In the genomic region with DNA sequence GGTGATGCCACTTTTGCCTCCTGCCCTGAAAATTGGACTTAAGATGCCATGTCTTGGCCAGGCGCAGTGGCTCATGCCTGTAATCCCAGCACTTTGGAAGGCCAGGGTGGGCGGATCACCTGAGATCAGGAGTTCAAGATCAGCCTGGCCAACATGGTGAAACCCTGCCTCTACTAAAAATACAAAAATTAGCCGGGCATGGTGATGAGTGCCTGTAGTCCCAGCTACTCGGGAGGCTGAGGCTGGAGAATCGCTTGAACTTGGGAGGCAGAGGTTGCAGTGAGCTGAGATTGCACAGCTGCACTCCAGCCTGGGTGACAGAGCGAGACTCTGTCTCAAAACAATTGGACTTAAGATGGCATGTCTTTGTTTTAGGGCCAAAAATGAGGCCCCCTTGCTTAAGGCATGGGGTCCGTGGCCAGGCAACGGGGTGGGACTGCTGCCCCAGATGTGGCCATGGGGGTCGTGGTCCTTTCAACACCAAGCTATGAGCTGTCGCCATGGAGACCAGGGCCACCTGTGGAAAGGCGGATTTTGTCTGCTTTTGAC, we compare ENCODE assay signal across 1 cellular context.
TF ChIP-seq lines count a peak whose summit lies in the region.
"Not testable (repeated sequence)": the region's sequence is repeated elsewhere in the genome, so short reads cannot be mapped to it uniquely, and the experiment has no call there.

No MANE protein-coding gene starts in this region.

TF ChIP-seq in K562, 482 proteins besides CTCF, POLR2A, EP300 and RAD21 (continues in another document):
- TF ChIP-seq, protein P1, sequence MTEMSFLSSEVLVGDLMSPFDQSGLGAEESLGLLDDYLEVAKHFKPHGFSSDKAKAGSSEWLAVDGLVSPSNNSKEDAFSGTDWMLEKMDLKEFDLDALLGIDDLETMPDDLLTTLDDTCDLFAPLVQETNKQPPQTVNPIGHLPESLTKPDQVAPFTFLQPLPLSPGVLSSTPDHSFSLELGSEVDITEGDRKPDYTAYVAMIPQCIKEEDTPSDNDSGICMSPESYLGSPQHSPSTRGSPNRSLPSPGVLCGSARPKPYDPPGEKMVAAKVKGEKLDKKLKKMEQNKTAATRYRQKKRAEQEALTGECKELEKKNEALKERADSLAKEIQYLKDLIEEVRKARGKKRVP (CRISPR knock-in tag; IDR thresholded peaks at IDR 0.05): 0 out of 2 replicates have a peak, but pooled peaks have one; percentile 30
- TF ChIP-seq RBFOX2 (IDR thresholded peaks at IDR 0.05; ENCODE audit: low read depth, low read length) (peak; percentile 83), PTRF (tag; IDR thresholded peaks at IDR 0.05) (peak; percentile 72; the same call in 1 of the 2 replicates), ZNF133 (CRISPR knock-in tag; IDR thresholded peaks at IDR 0.05) (0 out of 2 replicates have a peak, but pooled peaks have one; percentile 34), MAZ (CRISPR knock-in tag; conservative IDR thresholded peaks at IDR 0.05 in 1 of 2, IDR thresholded peaks at IDR 0.05 in 1 of 2) (peak in 1 of 2 experiments; percentile 41; a peak in 1 of 4 replicates), HIVEP1 (CRISPR knock-in tag; IDR thresholded peaks at IDR 0.05) (0 out of 2 replicates have a peak, but pooled peaks have one; percentile 13), ZBTB17 (CRISPR knock-in tag; IDR thresholded peaks at IDR 0.05) (peak; percentile 71; the same call in 1 of the 2 replicates), KLF6 (CRISPR knock-in tag; IDR thresholded peaks at IDR 0.05; ENCODE audit: borderline replicate concordance) (peak; percentile 10; the same call in 1 of the 2 replicates), ZNF140 (CRISPR knock-in tag; IDR thresholded peaks at IDR 0.05) (peak; percentile 28; the same call in 1 of the 2 replicates), SUPT5H (IDR thresholded peaks at IDR 0.05) (peak; percentile 52), TEAD2 (tag; IDR thresholded peaks at IDR 0.05) (peak; percentile 54; the same call in 1 of the 2 replicates), LARP7 (IDR thresholded peaks at IDR 0.05) (peak; percentile 14; the same call in 1 of the 2 replicates), IRF9 (tag; IDR thresholded peaks at IDR 0.05) (peak; percentile 76), REST (CRISPR knock-in tag; IDR thresholded peaks at IDR 0.05; ENCODE audit: low read depth) (0 out of 2 replicates have a peak, but pooled peaks have one; percentile 36), BRD4 (IDR thresholded peaks at IDR 0.05) (peak; percentile 11; the same call in 1 of the 2 replicates), ZNF830 (CRISPR knock-in tag; IDR thresholded peaks at IDR 0.05) (peak; percentile 81; the same call in 1 of the 2 replicates), MEF2D (tag; conservative IDR thresholded peaks at IDR 0.05; ENCODE audit: low read depth) (peak; percentile 68), HMG20B (CRISPR knock-in tag; IDR thresholded peaks at IDR 0.05) (0 out of 2 replicates have a peak, but pooled peaks have one; percentile 63), ATF6 (CRISPR knock-in tag; IDR thresholded peaks at IDR 0.05) (0 out of 2 replicates have a peak, but pooled peaks have one; percentile 5), NR4A1 (tag; IDR thresholded peaks at IDR 0.05) (peak; percentile 96), PTTG1 (tag; IDR thresholded peaks at IDR 0.05; ENCODE audit: low read depth) (peak; percentile 52; the same call in 1 of the 2 replicates)
- TF ChIP-seq, protein P2, sequence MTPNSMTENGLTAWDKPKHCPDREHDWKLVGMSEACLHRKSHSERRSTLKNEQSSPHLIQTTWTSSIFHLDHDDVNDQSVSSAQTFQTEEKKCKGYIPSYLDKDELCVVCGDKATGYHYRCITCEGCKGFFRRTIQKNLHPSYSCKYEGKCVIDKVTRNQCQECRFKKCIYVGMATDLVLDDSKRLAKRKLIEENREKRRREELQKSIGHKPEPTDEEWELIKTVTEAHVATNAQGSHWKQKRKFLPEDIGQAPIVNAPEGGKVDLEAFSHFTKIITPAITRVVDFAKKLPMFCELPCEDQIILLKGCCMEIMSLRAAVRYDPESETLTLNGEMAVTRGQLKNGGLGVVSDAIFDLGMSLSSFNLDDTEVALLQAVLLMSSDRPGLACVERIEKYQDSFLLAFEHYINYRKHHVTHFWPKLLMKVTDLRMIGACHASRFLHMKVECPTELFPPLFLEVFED (CRISPR knock-in tag; conservative IDR thresholded peaks at IDR 0.05): peak; percentile 11; the same call in 1 of the 2 replicates
- TF ChIP-seq, protein P3, sequence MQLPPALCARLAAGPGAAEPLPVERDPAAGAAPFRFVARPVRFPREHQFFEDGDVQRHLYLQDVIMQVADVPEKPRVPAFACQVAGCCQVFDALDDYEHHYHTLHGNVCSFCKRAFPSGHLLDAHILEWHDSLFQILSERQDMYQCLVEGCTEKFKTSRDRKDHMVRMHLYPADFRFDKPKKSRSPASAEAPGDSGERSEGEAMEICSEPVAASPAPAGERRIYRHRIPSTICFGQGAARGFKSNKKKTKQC (CRISPR knock-in tag; IDR thresholded peaks at IDR 0.05): 0 out of 2 replicates have a peak, but pooled peaks have one; percentile 39
- TF ChIP-seq, protein P4, sequence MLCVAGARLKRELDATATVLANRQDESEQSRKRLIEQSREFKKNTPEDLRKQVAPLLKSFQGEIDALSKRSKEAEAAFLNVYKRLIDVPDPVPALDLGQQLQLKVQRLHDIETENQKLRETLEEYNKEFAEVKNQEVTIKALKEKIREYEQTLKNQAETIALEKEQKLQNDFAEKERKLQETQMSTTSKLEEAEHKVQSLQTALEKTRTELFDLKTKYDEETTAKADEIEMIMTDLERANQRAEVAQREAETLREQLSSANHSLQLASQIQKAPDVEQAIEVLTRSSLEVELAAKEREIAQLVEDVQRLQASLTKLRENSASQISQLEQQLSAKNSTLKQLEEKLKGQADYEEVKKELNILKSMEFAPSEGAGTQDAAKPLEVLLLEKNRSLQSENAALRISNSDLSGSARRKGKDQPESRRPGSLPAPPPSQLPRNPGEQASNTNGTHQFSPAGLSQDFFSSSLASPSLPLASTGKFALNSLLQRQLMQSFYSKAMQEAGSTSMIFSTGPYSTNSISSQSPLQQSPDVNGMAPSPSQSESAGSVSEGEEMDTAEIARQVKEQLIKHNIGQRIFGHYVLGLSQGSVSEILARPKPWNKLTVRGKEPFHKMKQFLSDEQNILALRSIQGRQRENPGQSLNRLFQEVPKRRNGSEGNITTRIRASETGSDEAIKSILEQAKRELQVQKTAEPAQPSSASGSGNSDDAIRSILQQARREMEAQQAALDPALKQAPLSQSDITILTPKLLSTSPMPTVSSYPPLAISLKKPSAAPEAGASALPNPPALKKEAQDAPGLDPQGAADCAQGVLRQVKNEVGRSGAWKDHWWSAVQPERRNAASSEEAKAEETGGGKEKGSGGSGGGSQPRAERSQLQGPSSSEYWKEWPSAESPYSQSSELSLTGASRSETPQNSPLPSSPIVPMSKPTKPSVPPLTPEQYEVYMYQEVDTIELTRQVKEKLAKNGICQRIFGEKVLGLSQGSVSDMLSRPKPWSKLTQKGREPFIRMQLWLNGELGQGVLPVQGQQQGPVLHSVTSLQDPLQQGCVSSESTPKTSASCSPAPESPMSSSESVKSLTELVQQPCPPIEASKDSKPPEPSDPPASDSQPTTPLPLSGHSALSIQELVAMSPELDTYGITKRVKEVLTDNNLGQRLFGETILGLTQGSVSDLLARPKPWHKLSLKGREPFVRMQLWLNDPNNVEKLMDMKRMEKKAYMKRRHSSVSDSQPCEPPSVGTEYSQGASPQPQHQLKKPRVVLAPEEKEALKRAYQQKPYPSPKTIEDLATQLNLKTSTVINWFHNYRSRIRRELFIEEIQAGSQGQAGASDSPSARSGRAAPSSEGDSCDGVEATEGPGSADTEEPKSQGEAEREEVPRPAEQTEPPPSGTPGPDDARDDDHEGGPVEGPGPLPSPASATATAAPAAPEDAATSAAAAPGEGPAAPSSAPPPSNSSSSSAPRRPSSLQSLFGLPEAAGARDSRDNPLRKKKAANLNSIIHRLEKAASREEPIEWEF (CRISPR knock-in tag; IDR thresholded peaks at IDR 0.05): peak; percentile 52; the same call in 1 of the 2 replicates
- TF ChIP-seq, protein P5, sequence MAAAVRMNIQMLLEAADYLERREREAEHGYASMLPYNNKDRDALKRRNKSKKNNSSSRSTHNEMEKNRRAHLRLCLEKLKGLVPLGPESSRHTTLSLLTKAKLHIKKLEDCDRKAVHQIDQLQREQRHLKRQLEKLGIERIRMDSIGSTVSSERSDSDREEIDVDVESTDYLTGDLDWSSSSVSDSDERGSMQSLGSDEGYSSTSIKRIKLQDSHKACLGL (CRISPR knock-in tag; IDR thresholded peaks at IDR 0.05; ENCODE audit: borderline replicate concordance, poor library complexity, severe bottlenecking): peak; percentile 1
- TF ChIP-seq, protein P6, sequence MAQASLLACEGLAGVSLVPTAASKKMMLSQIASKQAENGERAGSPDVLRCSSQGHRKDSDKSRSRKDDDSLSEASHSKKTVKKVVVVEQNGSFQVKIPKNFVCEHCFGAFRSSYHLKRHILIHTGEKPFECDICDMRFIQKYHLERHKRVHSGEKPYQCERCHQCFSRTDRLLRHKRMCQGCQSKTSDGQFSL (CRISPR knock-in tag; IDR thresholded peaks at IDR 0.05): not testable (repeated sequence)
- TF ChIP-seq, protein P6 (tag; IDR thresholded peaks at IDR 0.05): peak in 1 of 2 experiments; percentile 60; a peak in 2 of 4 replicates
- TF ChIP-seq, protein P7, sequence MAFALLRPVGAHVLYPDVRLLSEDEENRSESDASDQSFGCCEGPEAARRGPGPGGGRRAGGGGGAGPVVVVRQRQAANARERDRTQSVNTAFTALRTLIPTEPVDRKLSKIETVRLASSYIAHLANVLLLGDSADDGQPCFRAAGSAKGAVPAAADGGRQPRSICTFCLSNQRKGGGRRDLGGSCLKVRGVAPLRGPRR (CRISPR knock-in tag; IDR thresholded peaks at IDR 0.05): peak; percentile 22; the same call in 1 of the 2 replicates
- TF ChIP-seq, protein P8, sequence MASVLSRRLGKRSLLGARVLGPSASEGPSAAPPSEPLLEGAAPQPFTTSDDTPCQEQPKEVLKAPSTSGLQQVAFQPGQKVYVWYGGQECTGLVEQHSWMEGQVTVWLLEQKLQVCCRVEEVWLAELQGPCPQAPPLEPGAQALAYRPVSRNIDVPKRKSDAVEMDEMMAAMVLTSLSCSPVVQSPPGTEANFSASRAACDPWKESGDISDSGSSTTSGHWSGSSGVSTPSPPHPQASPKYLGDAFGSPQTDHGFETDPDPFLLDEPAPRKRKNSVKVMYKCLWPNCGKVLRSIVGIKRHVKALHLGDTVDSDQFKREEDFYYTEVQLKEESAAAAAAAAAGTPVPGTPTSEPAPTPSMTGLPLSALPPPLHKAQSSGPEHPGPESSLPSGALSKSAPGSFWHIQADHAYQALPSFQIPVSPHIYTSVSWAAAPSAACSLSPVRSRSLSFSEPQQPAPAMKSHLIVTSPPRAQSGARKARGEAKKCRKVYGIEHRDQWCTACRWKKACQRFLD (CRISPR knock-in tag; IDR thresholded peaks at IDR 0.05): peak; percentile 70
- TF ChIP-seq, protein P9, sequence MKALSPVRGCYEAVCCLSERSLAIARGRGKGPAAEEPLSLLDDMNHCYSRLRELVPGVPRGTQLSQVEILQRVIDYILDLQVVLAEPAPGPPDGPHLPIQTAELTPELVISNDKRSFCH (CRISPR knock-in tag; IDR thresholded peaks at IDR 0.05): not testable (repeated sequence)
- TF ChIP-seq, protein P9 (tag; IDR thresholded peaks at IDR 0.05): peak; percentile 91
- TF ChIP-seq, protein P10, sequence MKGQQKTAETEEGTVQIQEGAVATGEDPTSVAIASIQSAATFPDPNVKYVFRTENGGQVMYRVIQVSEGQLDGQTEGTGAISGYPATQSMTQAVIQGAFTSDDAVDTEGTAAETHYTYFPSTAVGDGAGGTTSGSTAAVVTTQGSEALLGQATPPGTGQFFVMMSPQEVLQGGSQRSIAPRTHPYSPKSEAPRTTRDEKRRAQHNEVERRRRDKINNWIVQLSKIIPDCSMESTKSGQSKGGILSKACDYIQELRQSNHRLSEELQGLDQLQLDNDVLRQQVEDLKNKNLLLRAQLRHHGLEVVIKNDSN (CRISPR knock-in tag; IDR thresholded peaks at IDR 0.05): 0 out of 2 replicates have a peak, but pooled peaks have one; percentile 19
- TF ChIP-seq NR4A1 (CRISPR knock-in tag; IDR thresholded peaks at IDR 0.05): not testable (repeated sequence)
